Comparison of ENCODE assay signal across 15 cellular contexts in the genomic region with DNA sequence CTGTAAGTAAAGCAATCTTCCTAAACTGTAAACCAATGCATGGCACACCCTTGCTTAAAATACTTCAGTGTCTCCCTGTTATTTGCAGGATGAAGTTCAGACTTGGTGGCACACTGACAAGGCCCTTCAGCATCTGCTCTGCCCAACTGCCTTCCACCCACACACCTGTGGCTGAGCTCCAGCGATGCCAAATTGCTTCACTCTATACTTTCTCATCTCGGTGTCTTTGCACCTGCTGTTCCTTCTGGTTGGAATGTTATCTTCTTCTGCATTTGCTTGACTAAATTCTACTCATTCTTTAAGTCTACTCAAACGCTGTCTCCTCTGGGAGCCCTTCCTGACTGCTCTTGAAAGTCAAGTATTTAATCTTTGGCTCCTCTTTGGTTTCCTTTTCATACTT.
DNase-seq lines count a peak whose midpoint lies in the region; ATAC-seq lines count a peak whose summit lies in the region.
"Had no signal": no experiment of that assay in that cellular context is flagged by ENCODE, and none has a peak within 500 bp of the region (broad histone marks: within the 10 kb centered on the region; RNA-seq: fewer than 3 reads in every experiment).

No MANE protein-coding gene starts in this region.

- no peak for ATAC-seq in HG03460 (IDR thresholded peaks at IDR 0.05; ENCODE audit: unreplicated experiment)
- ATAC-seq in Right ventricle myocardium inferior = no peak

- H3K27ac ChIP-seq in ACC112 (ENCODE audit: low read depth, low read length) (peak overlapping the region; percentile 74), angular gyrus (ENCODE audit: low read depth, low read length) (peak overlapping the region; percentile 86)
- H3K27ac ChIP-seq: ascending aorta; BLaER1 treated with 17β-estradiol and CSF1 and Interleukin-3, amounts not matched to agents 10 nM and 100 nM; RWPE1 had no signal

- H3K4me1 ChIP-seq in ACC112 (ENCODE audit: control insufficient read depth, insufficient read depth, low read length, unreplicated experiment) = peaks cover 70% of the 10 kb centered on the region
- H3K4me1 ChIP-seq: ascending aorta had no signal

- no peak overlapping the region for H2AFZ ChIP-seq in ACC112 (ENCODE audit: low read length, unreplicated experiment)

- no peaks in the 10 kb centered on the region for H3K27me3 ChIP-seq in ACC112 (ENCODE audit: insufficient read depth, low read length)
- H3K27me3 ChIP-seq: ascending aorta; BLaER1 treated with 17β-estradiol and CSF1 and Interleukin-3, amounts not matched to agents 10 nM and 100 nM had no signal

- H3K4me3 ChIP-seq in ACC112 (ENCODE audit: low read depth, low read length) = no peak overlapping the region
- H3K4me3 ChIP-seq: ascending aorta; BLaER1 treated with 17β-estradiol and CSF1 and Interleukin-3, amounts not matched to agents 10 nM and 100 nM had no signal

- H3K36me3 ChIP-seq in ACC112 (ENCODE audit: insufficient read depth, low read length) = no peaks in the 10 kb centered on the region
- H3K36me3 ChIP-seq: ascending aorta; BLaER1 treated with 17β-estradiol and CSF1 and Interleukin-3, amounts not matched to agents 10 nM and 100 nM had no signal

- DNase-seq in GF-D8 (lab: John Stamatoyannopoulos, UW) (peak; percentile 32), kidney tubule cell (ENCODE audit: low spot score) (peak; percentile 6), NCI-H2081 treated with DMSO at 0.1 percent for 48 hours (lab: John Stamatoyannopoulos, UW) (no peak), Right ventricle myocardium inferior (ENCODE audit: missing footprints) (no peak), COR-L47 (lab: John Stamatoyannopoulos, UW) (no peak)
- DNase-seq: activated T-cell treated with anti-CD3 and anti-CD28 coated beads, Interleukin-2, amount 50 U/mL, for 24 hours; foreskin melanocyte; NCI-H1930; NCI-H526 treated with DMSO at 0.1 percent for 48 hours had no signal

- H3K79me2 ChIP-seq in ACC112 (ENCODE audit: control insufficient read depth, insufficient read depth, low read length, unreplicated experiment) = peaks cover 26% of the 10 kb centered on the region

- intact Hi-C loops in Right ventricle myocardium inferior (cut with DNase I) = no loop called here

Comparison
In these comparisons a context has a peak if more than half of its experiments do, and no peak if none do; other contexts are left out.
1. DNase-seq: peak in GF-D8 (single experiment) and kidney tubule cell (single experiment); none in NCI-H2081 treated with DMSO at 0.1 percent for 48 hours (single experiment), Right ventricle myocardium inferior (single experiment) and COR-L47 (single experiment).